1 cellular context compared by ENCODE assay signal in genomic region chr11:20089796-20090653, GRCh38.
TF ChIP-seq lines count a peak whose summit lies in the region.

No MANE protein-coding gene starts in this region.

TF ChIP-seq in K562, 482 proteins besides CTCF, POLR2A, EP300 and RAD21 (continued from another document):
- TF ChIP-seq, protein P1, sequence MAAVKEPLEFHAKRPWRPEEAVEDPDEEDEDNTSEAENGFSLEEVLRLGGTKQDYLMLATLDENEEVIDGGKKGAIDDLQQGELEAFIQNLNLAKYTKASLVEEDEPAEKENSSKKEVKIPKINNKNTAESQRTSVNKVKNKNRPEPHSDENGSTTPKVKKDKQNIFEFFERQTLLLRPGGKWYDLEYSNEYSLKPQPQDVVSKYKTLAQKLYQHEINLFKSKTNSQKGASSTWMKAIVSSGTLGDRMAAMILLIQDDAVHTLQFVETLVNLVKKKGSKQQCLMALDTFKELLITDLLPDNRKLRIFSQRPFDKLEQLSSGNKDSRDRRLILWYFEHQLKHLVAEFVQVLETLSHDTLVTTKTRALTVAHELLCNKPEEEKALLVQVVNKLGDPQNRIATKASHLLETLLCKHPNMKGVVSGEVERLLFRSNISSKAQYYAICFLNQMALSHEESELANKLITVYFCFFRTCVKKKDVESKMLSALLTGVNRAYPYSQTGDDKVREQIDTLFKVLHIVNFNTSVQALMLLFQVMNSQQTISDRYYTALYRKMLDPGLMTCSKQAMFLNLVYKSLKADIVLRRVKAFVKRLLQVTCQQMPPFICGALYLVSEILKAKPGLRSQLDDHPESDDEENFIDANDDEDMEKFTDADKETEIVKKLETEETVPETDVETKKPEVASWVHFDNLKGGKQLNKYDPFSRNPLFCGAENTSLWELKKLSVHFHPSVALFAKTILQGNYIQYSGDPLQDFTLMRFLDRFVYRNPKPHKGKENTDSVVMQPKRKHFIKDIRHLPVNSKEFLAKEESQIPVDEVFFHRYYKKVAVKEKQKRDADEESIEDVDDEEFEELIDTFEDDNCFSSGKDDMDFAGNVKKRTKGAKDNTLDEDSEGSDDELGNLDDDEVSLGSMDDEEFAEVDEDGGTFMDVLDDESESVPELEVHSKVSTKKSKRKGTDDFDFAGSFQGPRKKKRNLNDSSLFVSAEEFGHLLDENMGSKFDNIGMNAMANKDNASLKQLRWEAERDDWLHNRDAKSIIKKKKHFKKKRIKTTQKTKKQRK (IDR thresholded peaks at IDR 0.05; ENCODE audit: borderline replicate concordance, low read depth, low read length): no peak
- TF ChIP-seq, protein P2, sequence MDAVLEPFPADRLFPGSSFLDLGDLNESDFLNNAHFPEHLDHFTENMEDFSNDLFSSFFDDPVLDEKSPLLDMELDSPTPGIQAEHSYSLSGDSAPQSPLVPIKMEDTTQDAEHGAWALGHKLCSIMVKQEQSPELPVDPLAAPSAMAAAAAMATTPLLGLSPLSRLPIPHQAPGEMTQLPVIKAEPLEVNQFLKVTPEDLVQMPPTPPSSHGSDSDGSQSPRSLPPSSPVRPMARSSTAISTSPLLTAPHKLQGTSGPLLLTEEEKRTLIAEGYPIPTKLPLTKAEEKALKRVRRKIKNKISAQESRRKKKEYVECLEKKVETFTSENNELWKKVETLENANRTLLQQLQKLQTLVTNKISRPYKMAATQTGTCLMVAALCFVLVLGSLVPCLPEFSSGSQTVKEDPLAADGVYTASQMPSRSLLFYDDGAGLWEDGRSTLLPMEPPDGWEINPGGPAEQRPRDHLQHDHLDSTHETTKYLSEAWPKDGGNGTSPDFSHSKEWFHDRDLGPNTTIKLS (IDR thresholded peaks at IDR 0.05; ENCODE audit: borderline replicate concordance, low read depth): no peak
- peak; percentile 41 for TF ChIP-seq EP400 (IDR thresholded peaks at IDR 0.05)
- TF ChIP-seq GTF2E2 (tag; IDR thresholded peaks at IDR 0.05): peak; percentile 40; the same call in 1 of the 2 replicates
- peak in 1 of 2 experiments; percentile 42; a peak in 1 of 4 replicates for TF ChIP-seq HDAC1 (IDR thresholded peaks at IDR 0.05)
- TF ChIP-seq SRF (CRISPR knock-in tag; IDR thresholded peaks at IDR 0.05): no peak
- TF ChIP-seq, protein P3, sequence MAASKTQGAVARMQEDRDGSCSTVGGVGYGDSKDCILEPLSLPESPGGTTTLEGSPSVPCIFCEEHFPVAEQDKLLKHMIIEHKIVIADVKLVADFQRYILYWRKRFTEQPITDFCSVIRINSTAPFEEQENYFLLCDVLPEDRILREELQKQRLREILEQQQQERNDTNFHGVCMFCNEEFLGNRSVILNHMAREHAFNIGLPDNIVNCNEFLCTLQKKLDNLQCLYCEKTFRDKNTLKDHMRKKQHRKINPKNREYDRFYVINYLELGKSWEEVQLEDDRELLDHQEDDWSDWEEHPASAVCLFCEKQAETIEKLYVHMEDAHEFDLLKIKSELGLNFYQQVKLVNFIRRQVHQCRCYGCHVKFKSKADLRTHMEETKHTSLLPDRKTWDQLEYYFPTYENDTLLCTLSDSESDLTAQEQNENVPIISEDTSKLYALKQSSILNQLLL (CRISPR knock-in tag; IDR thresholded peaks at IDR 0.05; ENCODE audit: borderline replicate concordance): no peak
- no peak for TF ChIP-seq NFATC3 (IDR thresholded peaks at IDR 0.05)
- TF ChIP-seq GATA2 (CRISPR knock-in tag; IDR thresholded peaks at IDR 0.05): peak; percentile 61
- no peak for TF ChIP-seq ZBTB43 (CRISPR knock-in tag; IDR thresholded peaks at IDR 0.05)
- no peak for TF ChIP-seq ARNT (IDR thresholded peaks at IDR 0.05)
- TF ChIP-seq ZC3H8 (IDR thresholded peaks at IDR 0.05): no peak
- TF ChIP-seq, protein P4, sequence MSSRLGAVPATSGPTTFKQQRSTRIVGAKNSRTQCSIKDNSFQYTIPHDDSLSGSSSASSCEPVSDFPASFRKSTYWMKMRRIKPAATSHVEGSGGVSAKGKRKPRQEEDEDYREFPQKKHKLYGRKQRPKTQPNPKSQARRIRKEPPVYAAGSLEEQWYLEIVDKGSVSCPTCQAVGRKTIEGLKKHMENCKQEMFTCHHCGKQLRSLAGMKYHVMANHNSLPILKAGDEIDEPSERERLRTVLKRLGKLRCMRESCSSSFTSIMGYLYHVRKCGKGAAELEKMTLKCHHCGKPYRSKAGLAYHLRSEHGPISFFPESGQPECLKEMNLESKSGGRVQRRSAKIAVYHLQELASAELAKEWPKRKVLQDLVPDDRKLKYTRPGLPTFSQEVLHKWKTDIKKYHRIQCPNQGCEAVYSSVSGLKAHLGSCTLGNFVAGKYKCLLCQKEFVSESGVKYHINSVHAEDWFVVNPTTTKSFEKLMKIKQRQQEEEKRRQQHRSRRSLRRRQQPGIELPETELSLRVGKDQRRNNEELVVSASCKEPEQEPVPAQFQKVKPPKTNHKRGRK (tag; IDR thresholded peaks at IDR 0.05): peak; percentile 93
- TF ChIP-seq, protein P5, sequence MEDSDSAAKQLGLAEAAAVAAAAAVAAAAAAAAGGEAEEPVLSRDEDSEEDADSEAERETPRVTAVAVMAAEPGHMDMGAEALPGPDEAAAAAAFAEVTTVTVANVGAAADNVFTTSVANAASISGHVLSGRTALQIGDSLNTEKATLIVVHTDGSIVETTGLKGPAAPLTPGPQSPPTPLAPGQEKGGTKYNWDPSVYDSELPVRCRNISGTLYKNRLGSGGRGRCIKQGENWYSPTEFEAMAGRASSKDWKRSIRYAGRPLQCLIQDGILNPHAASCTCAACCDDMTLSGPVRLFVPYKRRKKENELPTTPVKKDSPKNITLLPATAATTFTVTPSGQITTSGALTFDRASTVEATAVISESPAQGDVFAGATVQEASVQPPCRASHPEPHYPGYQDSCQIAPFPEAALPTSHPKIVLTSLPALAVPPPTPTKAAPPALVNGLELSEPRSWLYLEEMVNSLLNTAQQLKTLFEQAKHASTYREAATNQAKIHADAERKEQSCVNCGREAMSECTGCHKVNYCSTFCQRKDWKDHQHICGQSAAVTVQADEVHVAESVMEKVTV (CRISPR knock-in tag; IDR thresholded peaks at IDR 0.05): no peak
- 0 out of 2 replicates have a peak, but pooled peaks have one; percentile 15 for TF ChIP-seq EGR1 (conservative IDR thresholded peaks at IDR 0.05)
- no peak for TF ChIP-seq SAFB (IDR thresholded peaks at IDR 0.05; ENCODE audit: borderline replicate concordance, low read depth, low read length)
- TF ChIP-seq JUN (IDR thresholded peaks at IDR 0.05; ENCODE audit: borderline replicate concordance, low read depth, low read length): peak; percentile 25; the same call in 1 of the 2 replicates
- no peak for TF ChIP-seq JUN (CRISPR knock-in tag; IDR thresholded peaks at IDR 0.05; ENCODE audit: borderline replicate concordance)
- TF ChIP-seq SOX6 (IDR thresholded peaks at IDR 0.05): peak; percentile 41
- TF ChIP-seq CHD1 (IDR thresholded peaks at IDR 0.05; ENCODE audit: low read length): no peak
- TF ChIP-seq DNMT1 (IDR thresholded peaks at IDR 0.05): no peak
- TF ChIP-seq, protein P6, sequence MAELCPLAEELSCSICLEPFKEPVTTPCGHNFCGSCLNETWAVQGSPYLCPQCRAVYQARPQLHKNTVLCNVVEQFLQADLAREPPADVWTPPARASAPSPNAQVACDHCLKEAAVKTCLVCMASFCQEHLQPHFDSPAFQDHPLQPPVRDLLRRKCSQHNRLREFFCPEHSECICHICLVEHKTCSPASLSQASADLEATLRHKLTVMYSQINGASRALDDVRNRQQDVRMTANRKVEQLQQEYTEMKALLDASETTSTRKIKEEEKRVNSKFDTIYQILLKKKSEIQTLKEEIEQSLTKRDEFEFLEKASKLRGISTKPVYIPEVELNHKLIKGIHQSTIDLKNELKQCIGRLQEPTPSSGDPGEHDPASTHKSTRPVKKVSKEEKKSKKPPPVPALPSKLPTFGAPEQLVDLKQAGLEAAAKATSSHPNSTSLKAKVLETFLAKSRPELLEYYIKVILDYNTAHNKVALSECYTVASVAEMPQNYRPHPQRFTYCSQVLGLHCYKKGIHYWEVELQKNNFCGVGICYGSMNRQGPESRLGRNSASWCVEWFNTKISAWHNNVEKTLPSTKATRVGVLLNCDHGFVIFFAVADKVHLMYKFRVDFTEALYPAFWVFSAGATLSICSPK (IDR thresholded peaks at IDR 0.05; ENCODE audit: borderline replicate concordance): no peak
- TF ChIP-seq ZBTB49 (CRISPR knock-in tag; IDR thresholded peaks at IDR 0.05; ENCODE audit: borderline replicate concordance): no peak
- TF ChIP-seq GATAD2B (IDR thresholded peaks at IDR 0.05; ENCODE audit: borderline replicate concordance): no peak
- TF ChIP-seq, protein P7, sequence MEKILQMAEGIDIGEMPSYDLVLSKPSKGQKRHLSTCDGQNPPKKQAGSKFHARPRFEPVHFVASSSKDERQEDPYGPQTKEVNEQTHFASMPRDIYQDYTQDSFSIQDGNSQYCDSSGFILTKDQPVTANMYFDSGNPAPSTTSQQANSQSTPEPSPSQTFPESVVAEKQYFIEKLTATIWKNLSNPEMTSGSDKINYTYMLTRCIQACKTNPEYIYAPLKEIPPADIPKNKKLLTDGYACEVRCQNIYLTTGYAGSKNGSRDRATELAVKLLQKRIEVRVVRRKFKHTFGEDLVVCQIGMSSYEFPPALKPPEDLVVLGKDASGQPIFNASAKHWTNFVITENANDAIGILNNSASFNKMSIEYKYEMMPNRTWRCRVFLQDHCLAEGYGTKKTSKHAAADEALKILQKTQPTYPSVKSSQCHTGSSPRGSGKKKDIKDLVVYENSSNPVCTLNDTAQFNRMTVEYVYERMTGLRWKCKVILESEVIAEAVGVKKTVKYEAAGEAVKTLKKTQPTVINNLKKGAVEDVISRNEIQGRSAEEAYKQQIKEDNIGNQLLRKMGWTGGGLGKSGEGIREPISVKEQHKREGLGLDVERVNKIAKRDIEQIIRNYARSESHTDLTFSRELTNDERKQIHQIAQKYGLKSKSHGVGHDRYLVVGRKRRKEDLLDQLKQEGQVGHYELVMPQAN (IDR thresholded peaks at IDR 0.05; ENCODE audit: borderline replicate concordance): no peak
- 0 out of 4 replicates have a peak, but pooled peaks of 1 of the 2 experiments have one; percentile 26 for TF ChIP-seq MAZ (CRISPR knock-in tag; conservative IDR thresholded peaks at IDR 0.05 in 1 of 2, IDR thresholded peaks at IDR 0.05 in 1 of 2)
- no peak for TF ChIP-seq ZNF696 (CRISPR knock-in tag; conservative IDR thresholded peaks at IDR 0.05)
- TF ChIP-seq NFRKB (IDR thresholded peaks at IDR 0.05; ENCODE audit: low read depth): no peak
- TF ChIP-seq RCOR1 (IDR thresholded peaks at IDR 0.05; ENCODE audit: borderline replicate concordance in 1 of 2, low read depth in 2 of 2, low read length in 2 of 2): peak; percentile 20 to 21; a peak in 1 of 4 replicates
- peak; percentile 71; the same call in 1 of the 2 replicates for TF ChIP-seq SMARCE1 (IDR thresholded peaks at IDR 0.05)
- TF ChIP-seq RBM14 (IDR thresholded peaks at IDR 0.05; ENCODE audit: borderline replicate concordance, insufficient read depth, low read depth, low read length): no peak
- peak; percentile 81 for TF ChIP-seq DPF2 (IDR thresholded peaks at IDR 0.05)
- peak; percentile 51 for TF ChIP-seq RFX1 (IDR thresholded peaks at IDR 0.05)
- 0 out of 2 replicates have a peak, but pooled peaks have one; percentile 24 for TF ChIP-seq ZBTB33 (CRISPR knock-in tag; IDR thresholded peaks at IDR 0.05)
- no peak for TF ChIP-seq ZFP30 (CRISPR knock-in tag; IDR thresholded peaks at IDR 0.05; ENCODE audit: borderline replicate concordance)
- TF ChIP-seq SMARCC2 (IDR thresholded peaks at IDR 0.05; ENCODE audit: low read depth): 0 out of 2 replicates have a peak, but pooled peaks have one; percentile 46
- no peak for TF ChIP-seq MYBL2 (IDR thresholded peaks at IDR 0.05; ENCODE audit: low read depth)
- no peak for TF ChIP-seq MYBL2 (CRISPR knock-in tag; IDR thresholded peaks at IDR 0.05; ENCODE audit: borderline replicate concordance)
- TF ChIP-seq DACH1 (IDR thresholded peaks at IDR 0.05; ENCODE audit: partially characterized antibody): peak; percentile 78
